8 cellular contexts compared by ENCODE assay signal in the genomic region with DNA sequence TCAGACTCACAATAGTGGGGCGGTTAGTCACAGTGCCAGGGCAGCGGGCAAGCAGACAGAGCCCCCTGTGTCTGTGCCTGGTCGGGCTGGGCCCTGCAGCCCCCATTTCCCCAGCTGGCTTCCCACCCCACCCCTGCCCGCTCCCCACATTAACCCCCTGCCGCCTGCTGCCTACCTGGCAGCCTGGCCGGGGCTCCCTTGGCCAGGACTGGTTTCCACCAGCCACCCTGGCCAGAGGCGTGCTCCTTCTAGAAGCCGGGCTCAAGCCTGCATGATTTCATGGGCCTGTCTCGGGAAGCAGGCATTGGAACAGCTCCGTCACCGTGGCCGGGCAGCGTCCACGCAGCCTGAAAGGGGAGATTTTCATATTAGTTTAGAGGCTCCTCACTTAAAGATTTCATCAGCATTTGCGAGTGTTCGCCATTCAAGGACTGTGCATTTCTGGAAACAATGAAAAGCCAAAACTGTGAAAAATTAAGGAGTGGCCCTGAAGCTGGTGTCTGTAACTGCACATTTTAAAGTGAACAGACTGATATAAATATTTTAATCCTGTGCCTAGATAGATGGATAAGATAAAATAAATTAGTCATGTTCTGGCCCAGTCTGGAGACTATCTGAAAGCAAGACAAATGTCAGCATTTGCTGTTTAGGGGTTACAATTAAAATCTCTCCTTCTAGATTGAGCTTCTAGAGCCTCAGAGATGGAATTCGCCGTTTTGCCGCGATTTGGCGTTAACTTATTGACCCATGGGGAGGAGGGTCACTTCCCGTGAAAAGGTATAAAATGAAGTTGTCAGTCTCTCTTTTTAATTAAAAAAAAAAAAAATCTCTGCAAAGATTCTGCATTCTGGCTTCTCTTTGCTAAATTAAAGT.
A peak's percentile ranks its signal among the peaks of the same experiment; 100 is the strongest.
DNase-seq lines count a peak whose midpoint lies in the region; FAIRE-seq and TF ChIP-seq lines count a peak whose summit lies in the region.

No MANE protein-coding gene starts in this region.

- peak overlapping the region; percentile 43 to 53 for H3K4me3 ChIP-seq in kidney (ENCODE audit: low read length in 2 of 2)

- WGBS in adipose tissue, 3 donors = 31 to 50% (median 41%) methylated on average over 22 of the region's 22 CpGs

- H3K36me3 ChIP-seq in kidney (ENCODE audit: control insufficient read depth in 1 of 2, insufficient read depth in 2 of 2, low read length in 2 of 2) = no peaks in the 10 kb centered on the region

- TF ChIP-seq CTCF in kidney (IDR thresholded peaks at IDR 0.05; ENCODE audit: borderline replicate concordance, extremely low read depth, insufficient read depth) = no peak

- H3K4me1 Mint-ChIP-seq in T-helper 2 cell treated with Interferon-gamma antibody and Interleukin-4, amounts not matched to agents 5 μg/mL and 100 μg/mL, for 36 hours (ENCODE audit: low read depth) = peaks cover 35% of the 10 kb centered on the region

- H3K36me3 Mint-ChIP-seq in T-helper 2 cell treated with Interferon-gamma antibody and Interleukin-4, amounts not matched to agents 5 μg/mL and 100 μg/mL, for 36 hours (ENCODE audit: low read depth) = peaks cover 4% of the 10 kb centered on the region

- no peaks in the 10 kb centered on the region for H3K27me3 Mint-ChIP-seq in T-helper 2 cell treated with Interferon-gamma antibody and Interleukin-4, amounts not matched to agents 5 μg/mL and 100 μg/mL, for 36 hours (ENCODE audit: low read depth)

- H3K9ac ChIP-seq in kidney (ENCODE audit: low read length in 2 of 2) = peak overlapping the region; percentile 85 to 86

- no peak for DNase-seq in T-helper 2 cell treated with Interferon-gamma antibody and Interleukin-4, amounts not matched to agents 5 μg/mL and 100 μg/mL, for 36 hours (ENCODE audit: low spot score)
- DNase-seq in T-helper 2 cell = no peak
- DNase-seq in kidney = peak; percentile 84
- no peak for DNase-seq in HuH-7 (ENCODE audit: low spot score)
- no peak for DNase-seq in MV-4-11 (lab: John Stamatoyannopoulos, UW)
- no peak for DNase-seq in COLO829 (ENCODE audit: low spot score)

- intact Hi-C loops in kidney (cut with DNase I) = no loop called here

- H3K9me3 ChIP-seq in kidney (ENCODE audit: control insufficient read depth in 1 of 2, low read length in 2 of 2) = no peaks in the 10 kb centered on the region

- no peaks in the 10 kb centered on the region for H3K9me3 Mint-ChIP-seq in T-helper 2 cell treated with Interferon-gamma antibody and Interleukin-4, amounts not matched to agents 5 μg/mL and 100 μg/mL, for 36 hours

- H3K27ac ChIP-seq in adipose tissue (ENCODE audit: low read depth, low read length) (peak overlapping the region; percentile 71), kidney (ENCODE audit: low read depth in 2 of 2, low read length in 2 of 2) (peak overlapping the region; percentile 95 to 98), temporal lobe (ENCODE audit: low read depth, low read length) (peak overlapping the region; percentile 96)

- peaks cover 50 to 51% of the 10 kb centered on the region in 2 donors for H3K4me1 ChIP-seq in kidney (ENCODE audit: control insufficient read depth in 1 of 2, insufficient read depth in 1 of 2, low read depth in 1 of 2, low read length in 2 of 2)

- no peak overlapping the region for H3K4me3 Mint-ChIP-seq in T-helper 2 cell treated with Interferon-gamma antibody and Interleukin-4, amounts not matched to agents 5 μg/mL and 100 μg/mL, for 36 hours

- peak overlapping the region; percentile 57 for H3K27ac Mint-ChIP-seq in T-helper 2 cell treated with Interferon-gamma antibody and Interleukin-4, amounts not matched to agents 5 μg/mL and 100 μg/mL, for 36 hours

- no peak for FAIRE-seq in kidney (lab: Jason Lieb, UNC)
